1 cellular context compared by ENCODE assay signal in genomic region chr20:62047666-62048345, GRCh38.
TF ChIP-seq lines count a peak whose summit lies in the region.

No MANE protein-coding gene starts in this region.

TF ChIP-seq in GM23338, 12 proteins besides CTCF, POLR2A, EP300 and RAD21 (continued from another document):
- no peak for TF ChIP-seq ZNF462 (CRISPR knock-in tag; IDR thresholded peaks at IDR 0.05)
- TF ChIP-seq STAT1 (IDR thresholded peaks at IDR 0.05; ENCODE audit: unreplicated experiment), result no peak
